In the genomic region with DNA sequence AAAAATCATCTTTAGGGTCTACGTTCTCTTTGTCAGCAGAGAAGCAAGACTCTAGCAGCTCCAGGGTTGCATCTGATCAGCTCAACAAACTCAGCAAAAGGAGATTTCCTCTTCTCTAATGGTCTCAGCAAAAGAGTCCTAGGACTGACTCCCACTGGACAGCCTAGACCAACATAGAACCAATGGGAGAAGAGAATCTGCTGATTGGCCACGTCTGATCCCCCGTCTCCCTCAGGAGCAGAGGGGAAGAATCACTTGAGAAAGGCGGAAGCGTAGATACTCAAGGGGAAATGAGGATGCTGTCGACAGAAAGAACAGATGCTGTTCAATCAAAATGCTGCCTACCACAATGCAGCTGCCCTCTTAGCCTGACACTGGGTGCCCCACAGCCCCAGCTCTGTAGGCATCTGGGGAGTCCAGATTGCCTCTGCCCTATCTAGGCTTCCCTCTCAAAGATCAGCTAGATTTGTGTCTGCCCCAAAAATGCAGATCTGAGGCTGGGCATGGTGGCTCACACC, we compare ENCODE assay signal across 17 cellular contexts. TPM values are rescaled to one million over a fixed set of nuclear protein-coding genes. Genes with fewer than 3 reads are reported as not detected.
"Had no signal": no experiment of that assay in that cellular context is flagged by ENCODE, and none has a peak within 500 bp of the region (broad histone marks: within the 10 kb centered on the region; RNA-seq: fewer than 3 reads in every experiment).

No MANE protein-coding gene starts in this region.

- H3K9me3 ChIP-seq: mucosa of descending colon, pancreas, sigmoid colon, testis had no signal

- DNase-seq: activated CD4-positive, alpha-beta memory T cell treated with anti-CD3 and anti-CD28 coated beads, Interleukin-2, amount 10 ng/mL, durations not matched to agents 7 days and 5 days; activated CD4-positive, alpha-beta T cell treated with anti-CD3 and anti-CD28 coated beads for 48 hours; activated CD4-positive, CD25-positive, alpha-beta regulatory T cell; activated CD8-positive, alpha-beta memory T cell treated with anti-CD3 and anti-CD28 coated beads, Interleukin-2, amount 10 ng/mL, durations not matched to agents 7 days and 5 days; activated naive CD4-positive, alpha-beta T cell treated with Interleukin-2 at 50 U/mL for 16 hours; activated naive CD8-positive, alpha-beta T cell treated with anti-CD3 and anti-CD28 coated beads, Interleukin-2, amount 10 ng/mL, durations not matched to agents 7 days and 5 days; activated T-cell treated with anti-CD3 and anti-CD28 coated beads, Interleukin-2, amount 50 U/mL, for 1 hour; endodermal cell; left cardiac atrium; mesenchymal stem cell; mucosa of descending colon; naive thymus-derived CD4-positive, alpha-beta T cell; pancreas; sigmoid colon; stimulated activated CD4-positive, alpha-beta T cell treated with anti-CD3 and anti-CD28 coated beads, Interleukin-4, amount 100 ng/mL, for 24 hours; testis had no signal

- H3K27me3 ChIP-seq: pancreas, sigmoid colon, testis had no signal

- H3K4me1 ChIP-seq: pancreas had no signal

- H3K27ac ChIP-seq: epithelial cell of prostate, pancreas, sigmoid colon, testis had no signal

- H3K4me3 ChIP-seq: mucosa of descending colon, pancreas, sigmoid colon, testis had no signal

- H3K36me3 ChIP-seq: pancreas, sigmoid colon had no signal

RNA-seq across cellular contexts. Expression of a gene that starts 31.5 kb away (rescaled TPM):
- total RNA-seq: activated CD4-positive, alpha-beta memory T cell treated with anti-CD3 and anti-CD28 coated beads, Interleukin-2, amount 10 ng/mL, durations not matched to agents 7 days and 5 days; activated CD8-positive, alpha-beta memory T cell treated with anti-CD3 and anti-CD28 coated beads, Interleukin-2, amount 10 ng/mL, durations not matched to agents 7 days and 5 days; activated naive CD8-positive, alpha-beta T cell treated with anti-CD3 and anti-CD28 coated beads, Interleukin-2, amount 10 ng/mL, durations not matched to agents 7 days and 5 days; naive thymus-derived CD4-positive, alpha-beta T cell had no signal
- polyA plus RNA-seq: naive thymus-derived CD4-positive, alpha-beta T cell had no signal
